ENCODE assay signal across 8 cellular contexts in the genomic region with DNA sequence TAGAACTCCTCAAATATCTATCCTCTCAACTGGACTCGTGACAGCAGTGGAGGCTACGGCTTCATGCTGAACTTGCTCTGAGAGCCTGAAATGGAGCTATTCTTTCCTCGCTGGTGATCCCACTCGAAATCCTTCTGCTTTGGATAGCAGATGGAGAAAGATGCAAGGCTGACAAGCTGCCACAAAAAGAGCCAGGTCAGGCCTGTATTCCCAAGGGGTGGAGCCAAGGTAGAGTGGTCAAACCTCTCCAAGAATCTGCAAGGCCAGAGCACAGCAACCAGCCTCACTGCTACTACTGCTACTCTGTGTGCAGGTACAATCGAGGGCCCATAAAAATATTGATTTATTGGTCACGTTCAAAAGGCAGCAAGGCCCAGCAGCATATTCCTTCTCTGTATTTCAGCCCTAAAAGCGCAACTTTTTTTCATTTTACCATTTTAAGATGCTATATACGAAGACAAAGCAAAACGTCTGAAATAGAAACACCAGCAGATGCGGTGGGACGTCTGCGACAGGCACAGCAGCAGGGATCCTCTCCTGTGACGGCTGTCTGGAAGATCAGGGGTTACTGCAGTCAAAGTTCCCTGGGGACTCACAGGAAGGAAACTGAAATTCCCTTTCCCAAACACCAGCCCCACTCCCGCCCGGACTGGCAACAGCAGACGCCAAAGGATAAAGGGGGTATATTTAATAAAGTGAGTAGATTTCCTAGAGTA. TPM values are rescaled to one million over a fixed set of nuclear protein-coding genes. Genes with fewer than 3 reads are reported as not detected.
A peak's percentile ranks its signal among the peaks of the same experiment; 100 is the strongest.
DNase-seq lines count a peak whose midpoint lies in the region; ATAC-seq and TF ChIP-seq lines count a peak whose summit lies in the region.

No MANE protein-coding gene starts in this region.

- H3K27me3 Mint-ChIP-seq in stimulated activated memory B cell treated with anti-CD40 and anti-IgM and Interleukin-4, amounts not matched to agents 10 μg/mL and 1 μg/mL and 100 μg/mL, for 72 hours = peaks cover 23% of the 10 kb centered on the region

- H3K9me3 Mint-ChIP-seq in stimulated activated memory B cell treated with anti-CD40 and anti-IgM and Interleukin-4, amounts not matched to agents 10 μg/mL and 1 μg/mL and 100 μg/mL, for 72 hours = no peaks in the 10 kb centered on the region

- no peak overlapping the region for H3K27ac Mint-ChIP-seq in stimulated activated memory B cell treated with anti-CD40 and anti-IgM and Interleukin-4, amounts not matched to agents 10 μg/mL and 1 μg/mL and 100 μg/mL, for 72 hours

- TF ChIP-seq CTCF in WI38 (IDR thresholded peaks at IDR 0.05; ENCODE audit: low read depth, low read length) = no peak

- no peak for ATAC-seq in stimulated activated memory B cell treated with anti-CD40 and anti-IgM and Interleukin-4, amounts not matched to agents 10 μg/mL and 1 μg/mL and 100 μg/mL, for 72 hours
- ATAC-seq in GM21576 (IDR thresholded peaks at IDR 0.05; ENCODE audit: unreplicated experiment) = no peak
- ATAC-seq in GM21447 (IDR thresholded peaks at IDR 0.05; ENCODE audit: unreplicated experiment) = no peak

- DNase-seq in DMS 273 (lab: John Stamatoyannopoulos, UW; ENCODE audit: unreplicated experiment) = peak; percentile 63
- DNase-seq in DMS 273 treated with DMSO at 0.1 percent for 48 hours (lab: John Stamatoyannopoulos, UW) = no peak
- no peak for DNase-seq in H4 (ENCODE audit: low spot score)

- H3K4me3 ChIP-seq in WI38 (ENCODE audit: low read depth, low read length) = peak overlapping the region; percentile 85
- peak overlapping the region; percentile 77 for H3K4me3 ChIP-seq in iPS-11a (ENCODE audit: low read depth, low read length)

- H3K4me1 Mint-ChIP-seq in stimulated activated memory B cell treated with anti-CD40 and anti-IgM and Interleukin-4, amounts not matched to agents 10 μg/mL and 1 μg/mL and 100 μg/mL, for 72 hours = peaks cover 18% of the 10 kb centered on the region

- peak overlapping the region; percentile 84 for H3K4me3 Mint-ChIP-seq in stimulated activated memory B cell treated with anti-CD40 and anti-IgM and Interleukin-4, amounts not matched to agents 10 μg/mL and 1 μg/mL and 100 μg/mL, for 72 hours

- H3K36me3 Mint-ChIP-seq in stimulated activated memory B cell treated with anti-CD40 and anti-IgM and Interleukin-4, amounts not matched to agents 10 μg/mL and 1 μg/mL and 100 μg/mL, for 72 hours = no peaks in the 10 kb centered on the region

RNA-seq across cellular contexts. Expression of a gene that starts 2.4 kb away (rescaled TPM):
- 4.1 and 8.6 TPM in 2 replicates for total RNA-seq in H4 (2014; rRNA removed; shearing (Covaris generic))
